1 cellular context compared by ENCODE assay signal in genomic region chr6:156390621-156391378, GRCh38.
TF ChIP-seq lines count a peak whose summit lies in the region.

No MANE protein-coding gene starts in this region.

TF ChIP-seq in WTC11, 78 proteins besides CTCF, POLR2A, EP300 and RAD21 (continued from another document):
- no peak for TF ChIP-seq E2F1 (CRISPR knock-in tag; IDR thresholded peaks at IDR 0.05)
- TF ChIP-seq ATF2 (CRISPR knock-in tag; IDR thresholded peaks at IDR 0.05; ENCODE audit: borderline replicate concordance, low read depth) = no peak
- TF ChIP-seq EMX1 (CRISPR knock-in tag; IDR thresholded peaks at IDR 0.05) = no peak
- TF ChIP-seq JAZF1 (CRISPR knock-in tag; IDR thresholded peaks at IDR 0.05) = no peak
- TF ChIP-seq E2F4 (CRISPR knock-in tag; IDR thresholded peaks at IDR 0.05; ENCODE audit: borderline replicate concordance, low read depth) = no peak
- no peak for TF ChIP-seq SOX15 (CRISPR knock-in tag; IDR thresholded peaks at IDR 0.05)
